In the genomic region with DNA sequence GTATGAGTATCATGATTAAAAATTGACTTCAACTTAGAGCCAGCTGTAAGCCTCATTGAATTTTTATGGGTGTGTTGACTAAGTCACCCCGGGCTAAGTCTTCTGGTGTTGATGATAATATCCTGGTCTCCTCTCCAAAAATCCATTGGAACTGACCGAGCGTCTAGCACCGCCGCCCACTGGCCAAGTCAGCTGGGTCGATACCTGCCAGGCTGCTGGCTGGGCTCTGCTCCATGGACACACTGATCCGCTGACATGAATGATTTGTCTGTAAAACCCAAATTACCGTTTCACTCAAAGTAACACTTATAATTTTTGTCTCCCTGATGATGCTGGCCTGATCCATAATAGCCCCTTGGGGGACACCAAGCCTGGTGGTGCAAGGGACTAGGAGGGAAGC, we compare ENCODE assay signal across 21 cellular contexts.
DNase-seq lines count a peak whose midpoint lies in the region; TF ChIP-seq lines count a peak whose summit lies in the region.
"Had no signal": no experiment of that assay in that cellular context is flagged by ENCODE, and none has a peak within 500 bp of the region (broad histone marks: within the 10 kb centered on the region; RNA-seq: fewer than 3 reads in every experiment).

No MANE protein-coding gene starts in this region.

- no peaks in the 10 kb centered on the region for H3K79me2 ChIP-seq in osteoblast (ENCODE audit: insufficient read depth, low read length)

- intact Hi-C loops in sigmoid colon (cut with DNase I) = no loop called here

- peaks cover 7% of the 10 kb centered on the region for H3K9me3 Mint-ChIP-seq in chondrocyte (ENCODE audit: low read depth)
- H3K9me3 Mint-ChIP-seq: CD8-positive, alpha-beta T cell had no signal

- H3K4me2 ChIP-seq in osteoblast (ENCODE audit: insufficient read depth, low read length) = no peak overlapping the region

- H3K36me3 Mint-ChIP-seq in chondrocyte (ENCODE audit: low read depth) = no peaks in the 10 kb centered on the region
- H3K36me3 Mint-ChIP-seq: CD4-positive, CD25-positive, alpha-beta regulatory T cell; CD8-positive, alpha-beta T cell had no signal

- peaks cover 6% of the 10 kb centered on the region for H3K27me3 Mint-ChIP-seq in chondrocyte (ENCODE audit: low read depth)
- H3K27me3 Mint-ChIP-seq: CD4-positive, CD25-positive, alpha-beta regulatory T cell had no signal

- H3K27ac Mint-ChIP-seq in chondrocyte (ENCODE audit: unreplicated experiment) = no peak overlapping the region
- H3K27ac Mint-ChIP-seq: B cell; CD4-positive, CD25-positive, alpha-beta regulatory T cell; CD8-positive, alpha-beta T cell had no signal

- no peaks in the 10 kb centered on the region for H3K36me3 ChIP-seq in osteoblast (ENCODE audit: insufficient read depth, low read length)
- no peaks in the 10 kb centered on the region for H3K36me3 ChIP-seq in sigmoid colon
- H3K36me3 ChIP-seq: BLaER1 had no signal

- no peak for TF ChIP-seq POLR2A in sigmoid colon (IDR thresholded peaks at IDR 0.05)

- no peak overlapping the region for H3K27ac ChIP-seq in osteoblast (ENCODE audit: low read depth, low read length)
- H3K27ac ChIP-seq in sigmoid colon = no peak overlapping the region
- no peak overlapping the region for H3K27ac ChIP-seq in RWPE1
- H3K27ac ChIP-seq: 22Rv1, BLaER1, C4-2B, GM23248 had no signal

- in situ Hi-C loops in G401 (cut with HindIII; ENCODE audit: low sequenced_read_pairs) = no loop called here

- POLR2A ChIA-PET in RWPE1 (lab: Yijun Ruan, JAX; ENCODE audit: low non-redundant PET) = no interaction called here

- no peaks in the 10 kb centered on the region for H4K20me1 ChIP-seq in osteoblast (ENCODE audit: insufficient read depth, low read length)
- H4K20me1 ChIP-seq: BLaER1 had no signal

- no peaks in the 10 kb centered on the region for H3K27me3 ChIP-seq in osteoblast (ENCODE audit: insufficient read depth, low read length)
- H3K27me3 ChIP-seq in sigmoid colon = peaks cover 0 to 5% (median 0%) of the 10 kb centered on the region in 3 donors
- H3K27me3 ChIP-seq: BLaER1 had no signal

- H3K4me3 ChIP-seq in osteoblast (ENCODE audit: insufficient read depth, low read length) (no peak overlapping the region), sigmoid colon (no peak overlapping the region)
- H3K4me3 ChIP-seq: BLaER1, GM23248 had no signal

- DNase-seq in G401 (ENCODE audit: low spot score) = peak; percentile 32
- DNase-seq in chondrocyte (ENCODE audit: low spot score) = peak; percentile 39
- DNase-seq in osteoblast (ENCODE audit: insufficient read length, low spot score, missing footprints) = peak; percentile 44
- DNase-seq in sigmoid colon = peak; percentile 43
- DNase-seq in ureter (ENCODE audit: low spot score) = no peak
- DNase-seq in DMS 273 (lab: John Stamatoyannopoulos, UW; ENCODE audit: unreplicated experiment) = no peak
- DNase-seq in RWPE1 (ENCODE audit: low spot score) = no peak
- DNase-seq: Caco-2; CD4-positive, CD25-positive, alpha-beta regulatory T cell; CD8-positive, alpha-beta T cell; DMS 273 treated with DMSO at 0.1 percent for 48 hours; DMS79; EL; GF-D8; GM23248; H7; HCEC 1CT had no signal

- H3K9me3 ChIP-seq in osteoblast (ENCODE audit: low read depth, low read length) = no peaks in the 10 kb centered on the region
- H3K9me3 ChIP-seq in sigmoid colon = no peaks in the 10 kb centered on the region
- H3K9me3 ChIP-seq: BLaER1, Caco-2 had no signal

- CTCF ChIA-PET in RWPE1 (lab: Yijun Ruan, JAX) = interaction anchor here (0.7 to 0.9 kb wide), 2 partner anchors 165 to 700 kb away, joined by 3 read pairs; no protein-coding TSS in a partner anchor

- H2AFZ ChIP-seq in osteoblast (ENCODE audit: low read length) = no peak overlapping the region
- H2AFZ ChIP-seq: GM23248 had no signal

- no peak for TF ChIP-seq CTCF in chondrocyte (IDR thresholded peaks at IDR 0.05)
- TF ChIP-seq CTCF in osteoblast (IDR thresholded peaks at IDR 0.05; ENCODE audit: extremely low read depth, low read depth, low read length) = no peak
- no peak for TF ChIP-seq CTCF in sigmoid colon (IDR thresholded peaks at IDR 0.05)
- TF ChIP-seq CTCF in RWPE1 (conservative IDR thresholded peaks at IDR 0.05; ENCODE audit: low read depth) = no peak

- TF ChIP-seq EP300 in sigmoid colon (IDR thresholded peaks at IDR 0.05) = no peak

- 88% methylated on average over 8 of the region's 8 CpGs for WGBS in sigmoid colon, 2 donors

- no peak overlapping the region for H3K4me3 Mint-ChIP-seq in chondrocyte (ENCODE audit: unreplicated experiment)
- H3K4me3 Mint-ChIP-seq: B cell; CD4-positive, CD25-positive, alpha-beta regulatory T cell; CD8-positive, alpha-beta T cell had no signal

- H3K4me1 ChIP-seq in osteoblast (ENCODE audit: insufficient read depth, low read length) (no peaks in the 10 kb centered on the region), sigmoid colon (peaks cover 0 to 4% (median 0%) of the 10 kb centered on the region in 4 donors)
- H3K4me1 ChIP-seq: Caco-2 had no signal

- H3K4me1 Mint-ChIP-seq in chondrocyte (ENCODE audit: low read depth) = no peaks in the 10 kb centered on the region
- H3K4me1 Mint-ChIP-seq: CD4-positive, CD25-positive, alpha-beta regulatory T cell had no signal

Comparison
In these comparisons a context has a peak if more than half of its experiments do, and no peak if none do; other contexts are left out.
1. DNase-seq: peak in G401 (single experiment), chondrocyte (single experiment), osteoblast (single experiment) and sigmoid colon (single experiment); none in ureter (single experiment), DMS 273 (single experiment) and RWPE1 (single experiment).